ENCODE assay signal across 25 cellular contexts in the genomic region with DNA sequence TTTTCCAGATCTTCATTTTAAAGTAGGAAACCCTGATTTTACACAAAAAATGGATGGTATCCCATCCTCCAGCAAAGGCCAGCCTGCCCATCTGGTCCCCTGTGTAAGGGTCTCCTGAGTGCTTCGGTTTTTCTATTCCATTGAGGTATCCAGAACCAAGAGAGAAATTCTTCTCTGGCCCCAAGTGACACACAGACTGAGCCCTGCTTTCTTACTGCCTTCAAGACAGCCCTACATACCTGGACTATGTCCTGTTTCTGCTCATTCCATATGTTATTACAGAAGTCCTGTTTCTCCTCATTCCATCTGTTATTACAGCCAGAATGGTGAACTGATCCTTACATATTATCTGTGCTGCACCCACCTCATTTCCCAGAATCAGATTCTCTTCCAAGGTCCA.
DNase-seq lines count a peak whose midpoint lies in the region; ATAC-seq and TF ChIP-seq lines count a peak whose summit lies in the region.
"Had no signal": no experiment of that assay in that cellular context is flagged by ENCODE, and none has a peak within 500 bp of the region (broad histone marks: within the 10 kb centered on the region; RNA-seq: fewer than 3 reads in every experiment).

No MANE protein-coding gene starts in this region.

- H3K4me2 ChIP-seq in osteoblast (ENCODE audit: insufficient read depth, low read length): peak overlapping the region; percentile 29
- H3K4me2 ChIP-seq: GM23338 had no signal

- H3K27ac Mint-ChIP-seq in Calu3 (ENCODE audit: unreplicated experiment) (peak overlapping the region; percentile 57), WTC11 (no peak overlapping the region)
- H3K27ac Mint-ChIP-seq in stimulated activated naive B cell treated with anti-CD40 and anti-IgM and Interleukin-4, amounts not matched to agents 10 μg/mL and 1 μg/mL and 100 μg/mL, for 72 hours: no peak overlapping the region
- H3K27ac Mint-ChIP-seq: activated naive CD8-positive, alpha-beta T cell; activated T-cell treated with anti-CD3 and anti-CD28 coated beads, Interleukin-2, amount 50 U/mL, for 72 hours; CD4-positive, alpha-beta T cell; GM23338; memory B cell; natural killer cell; T-helper 2 cell treated with Interferon-gamma antibody and Interleukin-4, amounts not matched to agents 5 μg/mL and 100 μg/mL, for 36 hours had no signal

- ATAC-seq in HG02678 (IDR thresholded peaks at IDR 0.05; ENCODE audit: unreplicated experiment): peak; percentile 9
- ATAC-seq in SK-N-SH treated with all-trans-retinoic acid at 6 μM for 48 hours: peak; percentile 68
- no peak for ATAC-seq in GM21381 (IDR thresholded peaks at IDR 0.05; ENCODE audit: unreplicated experiment)
- no peak for ATAC-seq in stimulated activated naive B cell treated with anti-CD40 and anti-IgM and Interleukin-4, amounts not matched to agents 10 μg/mL and 1 μg/mL and 100 μg/mL, for 72 hours (replicated peaks)
- ATAC-seq in WTC11: no peak
- ATAC-seq: GM23338, natural killer cell had no signal

- no peak overlapping the region for H3K4me3 ChIP-seq in osteoblast (ENCODE audit: insufficient read depth, low read length)
- H3K4me3 ChIP-seq: GM23338, skin epidermis, vagina had no signal

- H3K9me3 Mint-ChIP-seq in Calu3 (ENCODE audit: low read depth, unreplicated experiment) (peaks cover 6% of the 10 kb centered on the region), WTC11 (peaks cover 7% of the 10 kb centered on the region)
- H3K9me3 Mint-ChIP-seq in stimulated activated naive B cell treated with anti-CD40 and anti-IgM and Interleukin-4, amounts not matched to agents 10 μg/mL and 1 μg/mL and 100 μg/mL, for 72 hours: peaks cover 0 to 5% of the 10 kb centered on the region in 2 donors
- H3K9me3 Mint-ChIP-seq: CD4-positive, alpha-beta T cell; GM23338; memory B cell; T-helper 2 cell treated with Interferon-gamma antibody and Interleukin-4, amounts not matched to agents 5 μg/mL and 100 μg/mL, for 36 hours had no signal

- no peak overlapping the region for H3K4me3 Mint-ChIP-seq in Calu3 (ENCODE audit: low read depth, unreplicated experiment)
- H3K4me3 Mint-ChIP-seq in stimulated activated naive B cell treated with anti-CD40 and anti-IgM and Interleukin-4, amounts not matched to agents 10 μg/mL and 1 μg/mL and 100 μg/mL, for 72 hours: no peak overlapping the region
- H3K4me3 Mint-ChIP-seq in WTC11: no peak overlapping the region
- H3K4me3 Mint-ChIP-seq: activated naive CD8-positive, alpha-beta T cell; activated T-cell treated with anti-CD3 and anti-CD28 coated beads, Interleukin-2, amount 50 U/mL, for 72 hours; CD4-positive, alpha-beta T cell; GM23338; memory B cell; natural killer cell; T-helper 2 cell treated with Interferon-gamma antibody and Interleukin-4, amounts not matched to agents 5 μg/mL and 100 μg/mL, for 36 hours had no signal

- H3K36me3 Mint-ChIP-seq in Calu3 (ENCODE audit: insufficient read depth, unreplicated experiment) (no peaks in the 10 kb centered on the region), WTC11 (no peaks in the 10 kb centered on the region)
- no peaks in the 10 kb centered on the region for H3K36me3 Mint-ChIP-seq in stimulated activated naive B cell treated with anti-CD40 and anti-IgM and Interleukin-4, amounts not matched to agents 10 μg/mL and 1 μg/mL and 100 μg/mL, for 72 hours
- H3K36me3 Mint-ChIP-seq: activated naive CD8-positive, alpha-beta T cell; brain; memory B cell; natural killer cell had no signal

- H3K4me1 Mint-ChIP-seq in Calu3 (ENCODE audit: low read depth, unreplicated experiment) (peaks cover 45% of the 10 kb centered on the region), WTC11 (peaks cover 2% of the 10 kb centered on the region; the same call in 1 of the 2 replicates)
- no peaks in the 10 kb centered on the region for H3K4me1 Mint-ChIP-seq in stimulated activated naive B cell treated with anti-CD40 and anti-IgM and Interleukin-4, amounts not matched to agents 10 μg/mL and 1 μg/mL and 100 μg/mL, for 72 hours
- H3K4me1 Mint-ChIP-seq: GM23338, memory B cell, natural killer cell had no signal

- no peak overlapping the region for H2AFZ ChIP-seq in osteoblast (ENCODE audit: low read length)
- H2AFZ ChIP-seq: GM23338 had no signal

- no peaks in the 10 kb centered on the region for H3K9me3 ChIP-seq in osteoblast (ENCODE audit: low read depth, low read length)
- H3K9me3 ChIP-seq: vagina had no signal

- POLR2A ChIA-PET in WTC11 (lab: Charles Lee): no interaction called here

- no peaks in the 10 kb centered on the region for H3K79me2 ChIP-seq in osteoblast (ENCODE audit: insufficient read depth, low read length)

- no peaks in the 10 kb centered on the region for H3K27me3 ChIP-seq in osteoblast (ENCODE audit: insufficient read depth, low read length)
- H3K27me3 ChIP-seq: vagina had no signal

- H3K27me3 Mint-ChIP-seq in Calu3 (ENCODE audit: unreplicated experiment) (no peaks in the 10 kb centered on the region), WTC11 (ENCODE audit: low read depth) (no peaks in the 10 kb centered on the region)
- H3K27me3 Mint-ChIP-seq in stimulated activated naive B cell treated with anti-CD40 and anti-IgM and Interleukin-4, amounts not matched to agents 10 μg/mL and 1 μg/mL and 100 μg/mL, for 72 hours: peaks cover 13 to 15% of the 10 kb centered on the region in 2 donors

- DNase-seq in Calu3 (no peak), osteoblast (ENCODE audit: insufficient read length, low spot score, missing footprints) (no peak), WTC11 (ENCODE audit: low spot score) (no peak), NCI-H1105 treated with DMSO at 0.1 percent for 48 hours (lab: John Stamatoyannopoulos, UW) (no peak)
- DNase-seq in stimulated activated naive B cell treated with anti-CD40 and anti-IgM and Interleukin-4, amounts not matched to agents 10 μg/mL and 1 μg/mL and 100 μg/mL, for 72 hours: no peak
- DNase-seq: activated CD8-positive, alpha-beta memory T cell treated with anti-CD3 and anti-CD28 coated beads for 24 hours; activated T-cell treated with anti-CD3 and anti-CD28 coated beads, Interleukin-2, amount 50 U/mL, for 72 hours; CD4-positive, alpha-beta T cell; cortex of kidney; hippocampal formation; islet precursor cell; natural killer cell; posterior cingulate gyrus; stimulated activated CD4-positive, alpha-beta T cell treated with anti-CD3 and anti-CD28 coated beads, Interleukin-4, amount 100 ng/mL, for 24 hours; substantia nigra had no signal

- TF ChIP-seq CTCF in Calu3 (IDR thresholded peaks at IDR 0.05; ENCODE audit: unreplicated experiment) (no peak), osteoblast (IDR thresholded peaks at IDR 0.05; ENCODE audit: extremely low read depth, low read depth, low read length) (no peak), WTC11 (IDR thresholded peaks at IDR 0.05) (no peak)

- no TSS peak for BruUV-seq in Calu3 (replicated peaks; lab: Mats Ljungman, UMichigan)

- no peaks in the 10 kb centered on the region for H3K36me3 ChIP-seq in osteoblast (ENCODE audit: insufficient read depth, low read length)
- H3K36me3 ChIP-seq: vagina had no signal

- CTCF ChIA-PET in Calu3 (lab: Charles Lee): interaction anchor here (0.6 kb wide), 1 partner anchor 493 kb away, joined by 4 read pairs; no protein-coding TSS in a partner anchor
- CTCF ChIA-PET in WTC11 (lab: Charles Lee): no interaction called here

- intact Hi-C loops in Calu3 (cut with micrococcal nuclease; ENCODE audit: unreplicated experiment): no loop called here

- H3K27ac ChIP-seq in osteoblast (ENCODE audit: low read depth, low read length): peak overlapping the region; percentile 96
- H3K27ac ChIP-seq: vagina had no signal

- no peaks in the 10 kb centered on the region for H4K20me1 ChIP-seq in osteoblast (ENCODE audit: insufficient read depth, low read length)

- peaks cover 38% of the 10 kb centered on the region for H3K4me1 ChIP-seq in osteoblast (ENCODE audit: insufficient read depth, low read length)
- H3K4me1 ChIP-seq: vagina had no signal

TF ChIP-seq in SK-N-SH treated with all-trans-retinoic acid at 6 μM for 48 hours, 23 proteins besides CTCF, POLR2A, EP300 and RAD21 (continues in another document):
- TF ChIP-seq SNAI2 (CRISPR knock-in tag; IDR thresholded peaks at IDR 0.05) (no peak), GLIS3 (CRISPR knock-in tag; IDR thresholded peaks at IDR 0.05) (no peak), TOX (CRISPR knock-in tag; IDR thresholded peaks at IDR 0.05; ENCODE audit: borderline replicate concordance) (no peak), ZFP30 (CRISPR knock-in tag; IDR thresholded peaks at IDR 0.05) (no peak), CSDC2 (CRISPR knock-in tag; IDR thresholded peaks at IDR 0.05) (no peak), OSR1 (CRISPR knock-in tag; IDR thresholded peaks at IDR 0.05) (no peak)
- TF ChIP-seq, protein P1, sequence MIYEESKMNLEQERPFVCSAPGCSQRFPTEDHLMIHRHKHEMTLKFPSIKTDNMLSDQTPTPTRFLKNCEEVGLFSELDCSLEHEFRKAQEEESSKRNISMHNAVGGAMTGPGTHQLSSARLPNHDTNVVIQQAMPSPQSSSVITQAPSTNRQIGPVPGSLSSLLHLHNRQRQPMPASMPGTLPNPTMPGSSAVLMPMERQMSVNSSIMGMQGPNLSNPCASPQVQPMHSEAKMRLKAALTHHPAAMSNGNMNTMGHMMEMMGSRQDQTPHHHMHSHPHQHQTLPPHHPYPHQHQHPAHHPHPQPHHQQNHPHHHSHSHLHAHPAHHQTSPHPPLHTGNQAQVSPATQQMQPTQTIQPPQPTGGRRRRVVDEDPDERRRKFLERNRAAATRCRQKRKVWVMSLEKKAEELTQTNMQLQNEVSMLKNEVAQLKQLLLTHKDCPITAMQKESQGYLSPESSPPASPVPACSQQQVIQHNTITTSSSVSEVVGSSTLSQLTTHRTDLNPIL (CRISPR knock-in tag; IDR thresholded peaks at IDR 0.05; ENCODE audit: low read depth): no peak

TF ChIP-seq in WTC11, 78 proteins besides CTCF, POLR2A, EP300 and RAD21 (continues in another document):
- no peak for TF ChIP-seq RELA (CRISPR knock-in tag; IDR thresholded peaks at IDR 0.05; ENCODE audit: borderline replicate concordance)
- TF ChIP-seq ELF4 (CRISPR knock-in tag; IDR thresholded peaks at IDR 0.05; ENCODE audit: low read depth): no peak
- TF ChIP-seq, protein P2, sequence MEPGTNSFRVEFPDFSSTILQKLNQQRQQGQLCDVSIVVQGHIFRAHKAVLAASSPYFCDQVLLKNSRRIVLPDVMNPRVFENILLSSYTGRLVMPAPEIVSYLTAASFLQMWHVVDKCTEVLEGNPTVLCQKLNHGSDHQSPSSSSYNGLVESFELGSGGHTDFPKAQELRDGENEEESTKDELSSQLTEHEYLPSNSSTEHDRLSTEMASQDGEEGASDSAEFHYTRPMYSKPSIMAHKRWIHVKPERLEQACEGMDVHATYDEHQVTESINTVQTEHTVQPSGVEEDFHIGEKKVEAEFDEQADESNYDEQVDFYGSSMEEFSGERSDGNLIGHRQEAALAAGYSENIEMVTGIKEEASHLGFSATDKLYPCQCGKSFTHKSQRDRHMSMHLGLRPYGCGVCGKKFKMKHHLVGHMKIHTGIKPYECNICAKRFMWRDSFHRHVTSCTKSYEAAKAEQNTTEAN (CRISPR knock-in tag; IDR thresholded peaks at IDR 0.05): no peak
- no peak for TF ChIP-seq CREB1 (CRISPR knock-in tag; IDR thresholded peaks at IDR 0.05)

Comparison
In these comparisons a context has a peak if more than half of its experiments do, and no peak if none do; other contexts are left out.
1. ATAC-seq: peak in HG02678 (single experiment) and SK-N-SH treated with all-trans-retinoic acid at 6 μM for 48 hours (single experiment); none in GM21381 (single experiment), stimulated activated naive B cell treated with anti-CD40 and anti-IgM and Interleukin-4, amounts not matched to agents 10 μg/mL and 1 μg/mL and 100 μg/mL, for 72 hours (0 of 2) and WTC11 (single experiment).